ENCODE assay signal across 1 cellular context in genomic region chr1:204961765-204962419, GRCh38.
TF ChIP-seq lines count a peak whose summit lies in the region.

No MANE protein-coding gene starts in this region.

TF ChIP-seq in HCT116, 20 proteins besides CTCF, POLR2A, EP300 and RAD21 (continued from another document):
- no peak for TF ChIP-seq REST (IDR thresholded peaks at IDR 0.05; ENCODE audit: low read depth)
